ENCODE assay signal across 16 cellular contexts in the genomic region with DNA sequence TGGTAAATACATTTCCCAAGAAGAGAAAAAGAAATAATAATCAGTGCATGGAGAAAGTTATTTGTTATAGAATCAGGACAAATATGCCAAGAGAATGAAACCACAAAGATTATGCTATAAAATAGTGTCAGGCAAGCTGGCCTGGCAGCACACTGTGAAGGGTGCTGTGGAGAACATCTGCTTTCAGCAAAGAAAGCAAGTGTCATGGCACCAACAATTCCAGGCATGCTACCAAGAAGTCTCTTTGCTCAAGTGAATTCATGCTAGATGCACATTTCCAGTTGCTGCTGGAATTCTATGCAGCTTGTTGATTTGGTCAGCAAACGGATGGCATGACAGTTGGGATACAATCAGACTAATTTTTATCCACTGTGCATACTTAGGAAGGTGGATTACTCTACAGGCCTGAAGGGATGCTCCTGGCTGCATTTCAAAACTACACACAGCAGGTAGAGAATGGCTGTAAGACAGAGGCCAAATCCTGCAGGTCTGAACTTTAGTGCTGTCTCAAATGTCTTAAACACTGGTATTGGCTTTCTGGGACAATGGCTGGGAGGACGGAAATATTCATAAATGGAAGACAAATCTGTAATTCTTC.
"Had no signal": no experiment of that assay in that cellular context is flagged by ENCODE, and none has a peak within 500 bp of the region (broad histone marks: within the 10 kb centered on the region; RNA-seq: fewer than 3 reads in every experiment).

No MANE protein-coding gene starts in this region.

- H3K36me3 ChIP-seq: cardiac muscle cell, gastroesophageal sphincter, heart right ventricle, left lung, tibial artery had no signal

- DNase-seq: activated CD4-positive, alpha-beta T cell treated with anti-CD3 and anti-CD28 coated beads for 36 hours; activated CD4-positive, alpha-beta T cell treated with anti-CD3 and anti-CD28 coated beads, Interleukin-2, amount 50 U/mL, for 48 hours; activated gamma-delta T cell; heart right ventricle; left lung; nephron progenitor cell; occipital lobe; stimulated activated CD4-positive, alpha-beta T cell treated with anti-CD3 and anti-CD28 coated beads, Interleukin-12 subunit alpha, Interleukin-12 subunit beta, amount 100 ng/mL, for 4 hours; stimulated activated CD4-positive, alpha-beta T cell treated with anti-CD3 and anti-CD28 coated beads, Interleukin-1b, Interleukin-23, amount 100 ng/mL, for 48 hours; stimulated activated naive CD4-positive, alpha-beta T cell treated with Interleukin-2 at 50 U/mL for 16 hours; tibial artery had no signal

- H3K4me3 ChIP-seq: cardiac muscle cell, dorsolateral prefrontal cortex, gastroesophageal sphincter, heart right ventricle, left lung, tibial artery had no signal

- H3K27ac ChIP-seq: cardiac muscle cell, dorsolateral prefrontal cortex, epithelial cell of prostate, gastroesophageal sphincter, heart right ventricle, left lung, tibial artery had no signal

- H3K9me3 ChIP-seq: gastroesophageal sphincter, tibial artery had no signal

- H3K4me1 ChIP-seq: gastroesophageal sphincter, heart right ventricle, left lung, tibial artery had no signal

- H3K27me3 ChIP-seq: cardiac muscle cell, dorsolateral prefrontal cortex, gastroesophageal sphincter, heart right ventricle, left lung, tibial artery had no signal

- ATAC-seq: activated CD4-positive, alpha-beta T cell treated with anti-CD3 and anti-CD28 coated beads for 36 hours; gastroesophageal sphincter; heart right ventricle; left lung; WTC11 had no signal
